ENCODE assay signal across 12 cellular contexts in genomic region chr12:107645630-107646333, GRCh38. TPM values are rescaled to one million over a fixed set of nuclear protein-coding genes. Genes with fewer than 3 reads are reported as not detected.
A peak's percentile ranks its signal among the peaks of the same experiment; 100 is the strongest.
DNase-seq lines count a peak whose midpoint lies in the region; ATAC-seq and TF ChIP-seq lines count a peak whose summit lies in the region.
"Had no signal": no experiment of that assay in that cellular context is flagged by ENCODE, and none has a peak within 500 bp of the region (broad histone marks: within the 10 kb centered on the region; RNA-seq: fewer than 3 reads in every experiment).

No MANE protein-coding gene starts in this region.

- TF ChIP-seq CTCF in MCF 10A (IDR thresholded peaks at IDR 0.05; ENCODE audit: unreplicated experiment) (no peak), omental fat pad (IDR thresholded peaks at IDR 0.05) (no peak), PC-3 (conservative IDR thresholded peaks at IDR 0.05; ENCODE audit: low read depth, low read length) (no peak)

- BruUV-seq in MCF 10A (replicated peaks; lab: Mats Ljungman, UMichigan), result no TSS peak
- BruUV-seq in PC-3 (replicated peaks; lab: Mats Ljungman, UMichigan), result no TSS peak

- H3K27me3 ChIP-seq in PC-3 (ENCODE audit: low read length), result no peaks in the 10 kb centered on the region
- H3K27me3 ChIP-seq: body of pancreas had no signal

- no peaks in the 10 kb centered on the region for H3K9me3 Mint-ChIP-seq in MCF 10A (ENCODE audit: unreplicated experiment)

- POLR2A ChIA-PET in MCF 10A (lab: Yijun Ruan, JAX), result no interaction called here
- POLR2A ChIA-PET in PC-3 (lab: Charles Lee; ENCODE audit: unreplicated experiment), result no interaction called here

- CTCF ChIA-PET in MCF 10A (lab: Yijun Ruan, JAX), result interaction anchor here (0.5 to 0.7 kb wide), 2 partner anchors 25 to 514 kb away, joined by 3 read pairs; no protein-coding TSS in a partner anchor
- CTCF ChIA-PET in PC-3 (lab: Charles Lee), result no interaction called here

- H3K4me3 ChIP-seq in PC-3 (ENCODE audit: low read length), result no peak overlapping the region
- H3K4me3 ChIP-seq: body of pancreas, thoracic aorta had no signal

- intact Hi-C loops in MCF 10A (cut with micrococcal nuclease) (no loop called here), PC-3 (cut with micrococcal nuclease) (no loop called here)

- H3K27ac ChIP-seq in PC-3 (ENCODE audit: low read length), result no peak overlapping the region
- H3K27ac ChIP-seq: body of pancreas, thoracic aorta had no signal

- no peaks in the 10 kb centered on the region for H3K4me1 ChIP-seq in PC-3 (ENCODE audit: insufficient read depth, low read length)
- H3K4me1 ChIP-seq: body of pancreas had no signal

- peak; percentile 23 for DNase-seq in Ammon's horn (ENCODE audit: low spot score)
- DNase-seq in NCI-H2081 (lab: John Stamatoyannopoulos, UW), result peak; percentile 71 to 90
- peak; percentile 72 for DNase-seq in cerebellar cortex (ENCODE audit: low spot score)
- peak; percentile 67 for DNase-seq in mesenteric fat pad (ENCODE audit: low spot score)
- DNase-seq in MCF 10A (ENCODE audit: unreplicated experiment), result no peak
- DNase-seq in omental fat pad (ENCODE audit: low spot score), result no peak
- DNase-seq in PC-3, result no peak
- DNase-seq: body of pancreas, EL, kidney had no signal

- no peak for ATAC-seq in GM18858 (IDR thresholded peaks at IDR 0.05; ENCODE audit: unreplicated experiment)
- ATAC-seq in omental fat pad (ENCODE audit: low FRiP score), result no peak
- ATAC-seq in PC-3, result no peak
- ATAC-seq: body of pancreas had no signal

- no peaks in the 10 kb centered on the region for H3K9me2 ChIP-seq in PC-3 (replicated peaks; ENCODE audit: low read length)

- no peaks in the 10 kb centered on the region for H3K4me1 Mint-ChIP-seq in MCF 10A (ENCODE audit: insufficient read depth, unreplicated experiment)

- no peak overlapping the region for H3K4me3 Mint-ChIP-seq in MCF 10A (ENCODE audit: unreplicated experiment)

- H3K36me3 ChIP-seq in PC-3 (ENCODE audit: low read depth, low read length), result no peaks in the 10 kb centered on the region
- H3K36me3 ChIP-seq: thoracic aorta had no signal

- no peak overlapping the region for H3K27ac Mint-ChIP-seq in MCF 10A (ENCODE audit: low read depth, unreplicated experiment)

- H3K79me2 ChIP-seq in PC-3 (ENCODE audit: low read length), result no peaks in the 10 kb centered on the region

- no peaks in the 10 kb centered on the region for H3K27me3 Mint-ChIP-seq in MCF 10A (ENCODE audit: insufficient read depth, unreplicated experiment)

- no peak overlapping the region for H2AFZ ChIP-seq in PC-3 (ENCODE audit: low read length)

- no peaks in the 10 kb centered on the region for H3F3A ChIP-seq in PC-3 (ENCODE audit: low read length, unreplicated experiment)

- no peaks in the 10 kb centered on the region for H3K36me3 Mint-ChIP-seq in MCF 10A (ENCODE audit: insufficient read depth, unreplicated experiment)

- no peaks in the 10 kb centered on the region for H3K9me3 ChIP-seq in PC-3 (ENCODE audit: low read length)
- H3K9me3 ChIP-seq: body of pancreas, thoracic aorta had no signal

- H3K4me2 ChIP-seq in PC-3 (ENCODE audit: low read length), result no peak overlapping the region

- no peak overlapping the region for H3K9ac ChIP-seq in PC-3 (ENCODE audit: low read length)

- H4K20me1 ChIP-seq in PC-3 (ENCODE audit: low read length), result no peaks in the 10 kb centered on the region

RNA-seq across cellular contexts. Expression of gene PWP1, which starts 39.8 kb away (rescaled TPM):
- 41.4 TPM for total RNA-seq in mesenteric fat pad
- 41.5 and 49.7 TPM in 2 replicates for total RNA-seq in MCF 10A (2022)
- total RNA-seq in omental fat pad, result 100 to 1,000 TPM in 3 of 4 donors, 10 to 100 TPM in 1; 76.1 to 187 (median 113) TPM
- total RNA-seq in PC-3 (2014; rRNA removed), result 85.8 and 189 TPM in 2 replicates

Comparison
In these comparisons a context has a peak if more than half of its experiments do, and no peak if none do; other contexts are left out.
1. DNase-seq: peak in Ammon's horn (single experiment), NCI-H2081 (2 of 2), cerebellar cortex (single experiment) and mesenteric fat pad (single experiment); none in MCF 10A (single experiment), omental fat pad (single experiment) and PC-3 (single experiment).